Comparison of ENCODE assay signal across 1 cellular context in the genomic region with DNA sequence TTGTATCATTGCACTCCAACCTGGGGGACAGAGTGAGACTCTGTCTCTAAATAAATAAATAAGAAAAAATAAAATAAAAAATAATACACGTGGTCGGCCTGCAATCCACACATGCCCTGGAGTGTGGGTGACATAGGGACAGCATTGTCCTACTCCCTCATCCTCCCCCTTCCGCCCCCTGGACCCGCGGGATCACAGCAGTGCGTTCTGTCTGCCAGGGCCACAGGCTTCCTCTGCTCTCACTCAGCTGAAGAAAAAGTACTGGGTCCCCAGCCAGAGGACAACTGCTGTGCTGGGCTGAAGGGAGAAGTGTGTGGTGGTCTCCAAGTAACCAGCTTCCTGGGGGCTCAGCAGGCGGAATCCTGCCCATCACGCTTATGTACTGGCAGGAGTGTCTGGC.
TF ChIP-seq lines count a peak whose summit lies in the region.

No MANE protein-coding gene starts in this region.

TF ChIP-seq in HepG2, 621 proteins besides CTCF, POLR2A, EP300 and RAD21 (continued from another document):
- TF ChIP-seq NCOR1 (IDR thresholded peaks at IDR 0.05; ENCODE audit: borderline replicate concordance, low read length) (no peak), ARNT (IDR thresholded peaks at IDR 0.05) (no peak), THAP7 (CRISPR knock-in tag; IDR thresholded peaks at IDR 0.05) (no peak)
- TF ChIP-seq, protein P1, sequence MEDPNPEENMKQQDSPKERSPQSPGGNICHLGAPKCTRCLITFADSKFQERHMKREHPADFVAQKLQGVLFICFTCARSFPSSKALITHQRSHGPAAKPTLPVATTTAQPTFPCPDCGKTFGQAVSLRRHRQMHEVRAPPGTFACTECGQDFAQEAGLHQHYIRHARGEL (CRISPR knock-in tag; IDR thresholded peaks at IDR 0.05) = no peak
TF ChIP-seq in HepG2: peak in this region for 3.
